ENCODE assay signal across 8 cellular contexts in the genomic region with DNA sequence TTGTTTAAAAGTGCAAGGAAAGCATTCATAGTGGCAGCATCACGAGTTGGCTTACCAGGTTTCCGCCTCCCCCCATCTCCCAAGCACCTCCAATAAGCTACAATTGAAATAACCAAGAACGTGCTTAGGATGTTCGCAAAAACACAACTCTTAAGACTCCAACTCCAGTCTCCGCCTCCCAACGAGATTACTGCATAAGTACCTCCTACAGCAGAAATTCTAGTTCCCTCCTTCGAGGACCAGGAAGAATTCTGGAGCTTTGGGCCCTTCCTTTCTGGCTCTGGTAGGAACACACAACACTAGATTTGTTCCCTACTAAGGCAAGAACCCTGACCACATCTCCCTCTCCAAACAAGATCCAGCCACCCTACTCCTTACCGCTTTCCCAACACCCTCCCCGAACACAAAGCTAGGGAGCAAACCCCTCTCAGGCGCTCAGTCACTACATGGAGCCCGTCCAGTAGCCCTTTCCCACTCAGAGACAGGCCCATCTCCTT. TPM values are rescaled to one million over a fixed set of nuclear protein-coding genes. Genes with fewer than 3 reads are reported as not detected.
DNase-seq lines count a peak whose midpoint lies in the region; ATAC-seq lines count a peak whose summit lies in the region.

No MANE protein-coding gene starts in this region.

- H3K4me3 Mint-ChIP-seq in activated T-helper 1 cell treated with anti-CD3 and anti-CD28 coated beads, Interleukin-12 subunit alpha, Interleukin-12 subunit beta, Interleukin-2, Interleukin-4 antibody, amounts not matched to agents 30 ng/mL and 10 ng/mL and 1 ng/mL, durations not matched to agents 14 hours and 24 hours and 36 hours, result peak overlapping the region; percentile 99

- no peaks in the 10 kb centered on the region for H3K9me3 ChIP-seq in neuronal stem cell (replicated peaks in 1 of 2; ENCODE audit: control insufficient read depth in 2 of 2, insufficient read depth in 1 of 2, low read depth in 1 of 2, low read length in 2 of 2)

- H2BK15ac ChIP-seq in neuronal stem cell (ENCODE audit: low read length), result no peak overlapping the region

- H3K23ac ChIP-seq in neuronal stem cell (ENCODE audit: low read depth, low read length, poor library complexity), result no peak overlapping the region

- H3K27me3 Mint-ChIP-seq in activated T-helper 1 cell treated with anti-CD3 and anti-CD28 coated beads, Interleukin-12 subunit alpha, Interleukin-12 subunit beta, Interleukin-2, Interleukin-4 antibody, amounts not matched to agents 30 ng/mL and 10 ng/mL and 1 ng/mL, durations not matched to agents 14 hours and 24 hours and 36 hours (ENCODE audit: insufficient read depth), result no peaks in the 10 kb centered on the region

- H3K27me3 ChIP-seq in neuronal stem cell (ENCODE audit: control insufficient read depth in 3 of 3, insufficient read depth in 3 of 3, low read depth in 1 of 3, low read length in 3 of 3), result no peaks in the 10 kb centered on the region

- H3K79me1 ChIP-seq in neuronal stem cell (ENCODE audit: low read depth, low read length), result no peaks in the 10 kb centered on the region

- H3K4me3 ChIP-seq in neuronal stem cell (ENCODE audit: low read length in 2 of 2), result peak overlapping the region; percentile 76 to 84

- H3K4me1 Mint-ChIP-seq in activated T-helper 1 cell treated with anti-CD3 and anti-CD28 coated beads, Interleukin-12 subunit alpha, Interleukin-12 subunit beta, Interleukin-2, Interleukin-4 antibody, amounts not matched to agents 30 ng/mL and 10 ng/mL and 1 ng/mL, durations not matched to agents 14 hours and 24 hours and 36 hours (ENCODE audit: low read depth), result peaks cover 57% of the 10 kb centered on the region

- peak overlapping the region; percentile 74 for H3K4me2 ChIP-seq in neuronal stem cell (ENCODE audit: insufficient read depth, low read length, poor library complexity, severe bottlenecking)

- peak overlapping the region; percentile 48 for H3K18ac ChIP-seq in neuronal stem cell (ENCODE audit: low read length)

- H3K36me3 Mint-ChIP-seq in activated T-helper 1 cell treated with anti-CD3 and anti-CD28 coated beads, Interleukin-12 subunit alpha, Interleukin-12 subunit beta, Interleukin-2, Interleukin-4 antibody, amounts not matched to agents 30 ng/mL and 10 ng/mL and 1 ng/mL, durations not matched to agents 14 hours and 24 hours and 36 hours (ENCODE audit: low read depth), result peaks cover 8% of the 10 kb centered on the region

- H3K9me3 Mint-ChIP-seq in activated T-helper 1 cell treated with anti-CD3 and anti-CD28 coated beads, Interleukin-12 subunit alpha, Interleukin-12 subunit beta, Interleukin-2, Interleukin-4 antibody, amounts not matched to agents 30 ng/mL and 10 ng/mL and 1 ng/mL, durations not matched to agents 14 hours and 24 hours and 36 hours, result no peaks in the 10 kb centered on the region

- DNase-seq in NCI-H748 (lab: John Stamatoyannopoulos, UW; ENCODE audit: unreplicated experiment), result peak; percentile 62
- DNase-seq in NCI-H748 treated with DMSO at 0.1 percent for 48 hours (lab: John Stamatoyannopoulos, UW), result no peak
- DNase-seq in NCI-H510A treated with DMSO at 0.1 percent for 48 hours (lab: John Stamatoyannopoulos, UW), result peak; percentile 32
- peak; percentile 26 for DNase-seq in activated T-helper 1 cell treated with anti-CD3 and anti-CD28 coated beads, Interleukin-12 subunit alpha, Interleukin-12 subunit beta, Interleukin-2, Interleukin-4 antibody, amounts not matched to agents 30 ng/mL and 10 ng/mL and 1 ng/mL, durations not matched to agents 14 hours and 24 hours and 36 hours (ENCODE audit: low spot score)
- DNase-seq in fibroblast of the conjunctiva (ENCODE audit: low read depth), result peak; percentile 90
- DNase-seq in neuronal stem cell (ENCODE audit: low spot score), result no peak

- peak overlapping the region; percentile 98 for H3K27ac Mint-ChIP-seq in activated T-helper 1 cell treated with anti-CD3 and anti-CD28 coated beads, Interleukin-12 subunit alpha, Interleukin-12 subunit beta, Interleukin-2, Interleukin-4 antibody, amounts not matched to agents 30 ng/mL and 10 ng/mL and 1 ng/mL, durations not matched to agents 14 hours and 24 hours and 36 hours

- H3K36me3 ChIP-seq in neuronal stem cell (replicated peaks in 1 of 2; ENCODE audit: control insufficient read depth in 2 of 2, insufficient read depth in 2 of 2, low read length in 2 of 2), result peaks cover 4 to 12% of the 10 kb centered on the region in 2 donors

- H2AFZ ChIP-seq in neuronal stem cell (ENCODE audit: low read length), result peak overlapping the region; percentile 92

- peak overlapping the region; percentile 98 for H3K27ac ChIP-seq in neuronal stem cell (replicated peaks; ENCODE audit: low read length)

- H2AK5ac ChIP-seq in neuronal stem cell (ENCODE audit: low read depth, low read length), result no peak overlapping the region

- H3K4ac ChIP-seq in neuronal stem cell (ENCODE audit: low read length), result no peak overlapping the region

- peak overlapping the region; percentile 1 for H3K9ac ChIP-seq in neuronal stem cell (ENCODE audit: low read depth, low read length, poor library complexity)

- no peak overlapping the region for H4K8ac ChIP-seq in neuronal stem cell (ENCODE audit: low read depth, low read length)

- no peak overlapping the region for H4K91ac ChIP-seq in neuronal stem cell (ENCODE audit: low read depth, low read length, poor library complexity)

- no CpG with 5 or more reads among the region's 11 CpGs for WGBS in neuronal stem cell (ENCODE audit: extremely low coverage in 2 of 2, insufficient read length in 2 of 2, insufficient replicate concordance in 1 of 2), 2 donors

- peaks cover 0 to 1% of the 10 kb centered on the region in 2 donors for H3K4me1 ChIP-seq in neuronal stem cell (ENCODE audit: control insufficient read depth in 2 of 2, insufficient read depth in 1 of 2, low read depth in 1 of 2, low read length in 2 of 2)

- H3K14ac ChIP-seq in neuronal stem cell (ENCODE audit: low read length), result no peak overlapping the region

- no peak overlapping the region for H2BK5ac ChIP-seq in neuronal stem cell (ENCODE audit: low read length)

- intact Hi-C loops in activated T-helper 1 cell treated with anti-CD3 and anti-CD28 coated beads, Interleukin-12 subunit alpha, Interleukin-12 subunit beta, Interleukin-2, Interleukin-4 antibody, amounts not matched to agents 30 ng/mL and 10 ng/mL and 1 ng/mL, durations not matched to agents 14 hours and 24 hours and 36 hours (cut with micrococcal nuclease), result loop anchor here (1.0 to 10.0 kb wide), 8 partner anchors 66 to 890 kb away; partner anchors contain the start of genes CPSF3, IAH1, ITGB1BP1 and KLF11

- H2BK12ac ChIP-seq in neuronal stem cell (ENCODE audit: low read length), result no peak overlapping the region

- ATAC-seq in HG02973 (IDR thresholded peaks at IDR 0.05; ENCODE audit: unreplicated experiment), result no peak
- ATAC-seq in HG02678 (IDR thresholded peaks at IDR 0.05; ENCODE audit: unreplicated experiment), result no peak

- no peak overlapping the region for H2BK120ac ChIP-seq in neuronal stem cell (ENCODE audit: low read depth, low read length)

RNA-seq across cellular contexts. Expression of gene ADAM17, which starts 0.7 kb away (rescaled TPM):
- total RNA-seq in activated T-helper 1 cell treated with anti-CD3 and anti-CD28 coated beads, Interleukin-12 subunit alpha, Interleukin-12 subunit beta, Interleukin-2, Interleukin-4 antibody, amounts not matched to agents 30 ng/mL and 10 ng/mL and 1 ng/mL, durations not matched to agents 14 hours and 24 hours and 36 hours, result 30.4 and 31.6 TPM in 2 replicates
- polyA plus RNA-seq in neuronal stem cell (2013, experiment 1 of 2), result 36.8 TPM
- 36.8 TPM for polyA plus RNA-seq in neuronal stem cell (2013, experiment 2 of 2)

Comparison
In these comparisons a context has a peak if more than half of its experiments do, and no peak if none do; other contexts are left out.
1. DNase-seq: peak in NCI-H748 (single experiment), NCI-H510A treated with DMSO at 0.1 percent for 48 hours (single experiment), activated T-helper 1 cell treated with anti-CD3 and anti-CD28 coated beads, Interleukin-12 subunit alpha, Interleukin-12 subunit beta, Interleukin-2, Interleukin-4 antibody, amounts not matched to agents 30 ng/mL and 10 ng/mL and 1 ng/mL, durations not matched to agents 14 hours and 24 hours and 36 hours (single experiment) and fibroblast of the conjunctiva (single experiment); none in NCI-H748 treated with DMSO at 0.1 percent for 48 hours (single experiment) and neuronal stem cell (single experiment).